Comparison of ENCODE assay signal across 25 cellular contexts in the genomic region with DNA sequence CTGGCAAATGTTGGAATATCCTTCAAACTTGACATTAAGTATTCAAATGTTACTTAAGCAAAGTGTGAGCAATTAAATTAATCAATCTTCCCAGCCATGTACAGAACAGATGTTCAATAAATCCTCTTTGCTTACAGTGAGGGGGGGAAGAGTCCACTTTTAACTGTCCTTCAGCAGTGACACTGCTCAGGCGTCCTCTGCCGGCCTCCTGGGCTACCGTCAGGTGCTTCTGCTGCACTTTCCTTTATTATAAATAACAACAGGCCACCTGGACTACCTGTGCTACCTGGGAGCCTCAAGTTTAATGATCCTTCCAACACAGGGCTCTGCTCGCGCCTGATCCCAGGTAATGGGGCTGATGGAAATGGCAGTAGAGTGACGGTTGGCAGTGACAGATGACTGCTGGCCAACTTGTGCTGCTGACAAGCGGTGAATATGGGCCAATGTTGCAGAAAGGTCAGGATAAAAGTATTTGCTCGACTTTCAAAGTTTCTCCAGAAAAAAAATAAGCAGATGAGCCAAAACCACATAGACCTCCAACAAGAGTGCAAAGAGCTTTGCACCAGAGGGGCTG.
DNase-seq lines count a peak whose midpoint lies in the region; ATAC-seq, FAIRE-seq and TF ChIP-seq lines count a peak whose summit lies in the region.
"Had no signal": no experiment of that assay in that cellular context is flagged by ENCODE, and none has a peak within 500 bp of the region (broad histone marks: within the 10 kb centered on the region; RNA-seq: fewer than 3 reads in every experiment).

No MANE protein-coding gene starts in this region.

- no peaks in the 10 kb centered on the region for H3K36me3 Mint-ChIP-seq in mesothelial cell of epicardium
- H3K36me3 Mint-ChIP-seq: CD4-positive, alpha-beta memory T cell had no signal

- no peak for ATAC-seq in HG03159 (IDR thresholded peaks at IDR 0.05; ENCODE audit: unreplicated experiment)
- ATAC-seq: GM12878 had no signal

- no peaks in the 10 kb centered on the region for H3K27me3 Mint-ChIP-seq in mesothelial cell of epicardium (ENCODE audit: low read depth)

- peak overlapping the region; percentile 86 for H3K27ac ChIP-seq in WERI-Rb-1
- H3K27ac ChIP-seq: 22Rv1; BLaER1 treated with 17β-estradiol and CSF1 and Interleukin-3, amounts not matched to agents 10 nM and 100 nM; GM23248 had no signal

- H3K9me3 Mint-ChIP-seq in mesothelial cell of epicardium = no peaks in the 10 kb centered on the region

- DNase-seq in NCI-H82 (lab: John Stamatoyannopoulos, UW) = peak; percentile 71
- DNase-seq in NCI-H82 treated with DMSO at 0.1 percent for 48 hours (lab: John Stamatoyannopoulos, UW; ENCODE audit: unreplicated experiment) = no peak
- peak; percentile 32 for DNase-seq in D721Med (ENCODE audit: insufficient read length, low spot score)
- peak; percentile 79 for DNase-seq in WERI-Rb-1
- no peak for DNase-seq in GDM1 (lab: John Stamatoyannopoulos, UW)
- DNase-seq in mesothelial cell of epicardium (ENCODE audit: low spot score in 2 of 2, unreplicated experiment in 2 of 2) = no peak
- DNase-seq: ACHN; AML-193; BE2C; Calu3; CD4-positive, alpha-beta memory T cell; COR-L47; DMS153; DND-41; GM23248; H7; HCEC 1CT had no signal

- no peak for FAIRE-seq in D721Med (lab: Jason Lieb, UNC)
- FAIRE-seq: A204.1, G401.6, GM12878, GM19239, H1 had no signal

- H3K36me3 ChIP-seq in WERI-Rb-1 = no peaks in the 10 kb centered on the region
- H3K36me3 ChIP-seq: BE2C; BLaER1 treated with 17β-estradiol and CSF1 and Interleukin-3, amounts not matched to agents 10 nM and 100 nM had no signal

- no peaks in the 10 kb centered on the region for H3K9me3 ChIP-seq in WERI-Rb-1 (ENCODE audit: severe bottlenecking)
- H3K9me3 ChIP-seq: BE2C; BLaER1 treated with 17β-estradiol and CSF1 and Interleukin-3, amounts not matched to agents 10 nM and 100 nM had no signal

- peak overlapping the region; percentile 24 for H3K4me3 ChIP-seq in WERI-Rb-1 (ENCODE audit: low read depth, low read length)
- H3K4me3 ChIP-seq: BLaER1 treated with 17β-estradiol and CSF1 and Interleukin-3, amounts not matched to agents 10 nM and 100 nM; GM12878; GM23248 had no signal

- H3K4me1 Mint-ChIP-seq in mesothelial cell of epicardium = peaks cover 55% of the 10 kb centered on the region
- H3K4me1 Mint-ChIP-seq: CD4-positive, alpha-beta memory T cell had no signal

- no peak overlapping the region for H3K4me3 Mint-ChIP-seq in mesothelial cell of epicardium
- H3K4me3 Mint-ChIP-seq: CD4-positive, alpha-beta memory T cell had no signal

- H3K27me3 ChIP-seq in WERI-Rb-1 (ENCODE audit: insufficient read depth, low read depth, severe bottlenecking) = no peaks in the 10 kb centered on the region
- H3K27me3 ChIP-seq: BE2C; BLaER1 treated with 17β-estradiol and CSF1 and Interleukin-3, amounts not matched to agents 10 nM and 100 nM had no signal

- TF ChIP-seq CTCF in D721Med (IDR thresholded peaks at IDR 0.05; ENCODE audit: insufficient read depth, missing control alignments) (no peak), WERI-Rb-1 (IDR thresholded peaks at IDR 0.05; ENCODE audit: low read depth, low read length) (peak; percentile 71), mesothelial cell of epicardium (IDR thresholded peaks at IDR 0.05; ENCODE audit: unreplicated experiment) (no peak)

- no peak overlapping the region for H3K27ac Mint-ChIP-seq in mesothelial cell of epicardium
- H3K27ac Mint-ChIP-seq: CD4-positive, alpha-beta memory T cell had no signal

Comparison
In these comparisons a context has a peak if more than half of its experiments do, and no peak if none do; other contexts are left out.
1. DNase-seq: peak in NCI-H82 (single experiment), D721Med (single experiment) and WERI-Rb-1 (single experiment); none in NCI-H82 treated with DMSO at 0.1 percent for 48 hours (single experiment), GDM1 (single experiment) and mesothelial cell of epicardium (0 of 2).